ENCODE assay signal across 22 cellular contexts in the genomic region with DNA sequence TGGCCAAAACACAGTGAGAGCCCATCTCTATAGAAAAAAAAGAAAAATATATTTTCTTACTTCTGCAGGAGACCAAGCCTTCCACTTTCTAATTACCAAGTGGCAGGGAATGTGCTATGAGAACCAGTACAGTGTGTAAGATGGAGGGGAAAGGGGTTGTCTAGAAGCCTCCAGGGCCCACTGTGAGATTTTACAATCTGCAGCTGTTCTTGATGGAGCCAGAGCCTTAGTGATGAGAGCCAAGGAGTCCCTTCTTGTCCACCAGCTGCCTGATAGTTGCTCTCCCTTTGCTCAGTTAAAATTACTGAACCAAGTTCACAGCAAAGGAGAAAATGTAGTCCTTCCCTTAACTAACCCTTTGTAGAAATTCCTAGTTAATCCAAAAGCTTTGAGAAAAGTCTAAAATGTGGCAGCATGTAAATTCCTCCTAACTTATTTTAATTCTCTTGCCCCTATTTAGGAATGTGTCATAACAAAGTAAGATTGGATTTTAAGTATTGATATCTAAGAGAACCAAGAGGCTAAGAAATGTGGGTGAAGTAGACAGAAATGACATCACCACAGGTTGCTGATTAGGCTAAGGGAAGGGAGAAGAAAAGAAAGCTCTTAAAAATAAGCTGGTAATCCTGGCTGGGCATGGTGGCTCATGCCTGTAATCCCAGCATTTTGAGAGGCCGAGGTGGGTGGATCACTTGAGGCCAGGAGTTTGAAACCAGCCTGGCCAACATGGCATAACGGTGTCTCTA. TPM values are rescaled to one million over a fixed set of nuclear protein-coding genes. Genes with fewer than 3 reads are reported as not detected.
A peak's percentile ranks its signal among the peaks of the same experiment; 100 is the strongest.
DNase-seq lines count a peak whose midpoint lies in the region; ATAC-seq and TF ChIP-seq lines count a peak whose summit lies in the region.
"Had no signal": no experiment of that assay in that cellular context is flagged by ENCODE, and none has a peak within 500 bp of the region (broad histone marks: within the 10 kb centered on the region; RNA-seq: fewer than 3 reads in every experiment).

No MANE protein-coding gene starts in this region.

- no peaks in the 10 kb centered on the region for H3K9me3 Mint-ChIP-seq in activated CD4-positive, alpha-beta T cell treated with anti-CD3 and anti-CD28 coated beads, Interleukin-2, amount 10 ng/mL, durations not matched to agents 24 days and 14 days
- no peaks in the 10 kb centered on the region for H3K9me3 Mint-ChIP-seq in GM23338
- H3K9me3 Mint-ChIP-seq in activated naive CD8-positive, alpha-beta T cell treated with anti-CD3 and anti-CD28 coated beads, Interleukin-2, amount 10 ng/mL, durations not matched to agents 7 days and 5 days, result no peaks in the 10 kb centered on the region
- H3K9me3 Mint-ChIP-seq in naive thymus-derived CD8-positive, alpha-beta T cell, result no peaks in the 10 kb centered on the region
- H3K9me3 Mint-ChIP-seq: central memory CD8-positive, alpha-beta T cell; neural crest cell had no signal

- no peak for ATAC-seq in GM23338
- no peak for ATAC-seq in activated naive CD8-positive, alpha-beta T cell treated with anti-CD3 and anti-CD28 coated beads, Interleukin-2, amount 10 ng/mL, durations not matched to agents 7 days and 5 days (ENCODE audit: low read depth)
- ATAC-seq in naive thymus-derived CD8-positive, alpha-beta T cell, result no peak
- no peak for ATAC-seq in HG02678 (IDR thresholded peaks at IDR 0.05; ENCODE audit: unreplicated experiment)
- ATAC-seq: A549 had no signal

- POLR2A ChIA-PET in activated naive CD8-positive, alpha-beta T cell treated with anti-CD3 and anti-CD28 coated beads, Interleukin-2, amount 10 ng/mL, durations not matched to agents 7 days and 5 days (lab: Charles Lee), result interaction anchor here (1.0 to 1.3 kb wide), 3 partner anchors 19 to 96 kb away, joined by 3 to 4 read pairs (median 3); a partner anchor contains a TSS
- POLR2A ChIA-PET in naive thymus-derived CD8-positive, alpha-beta T cell (lab: Charles Lee), result interaction anchor here (1.0 to 1.3 kb wide), 2 partner anchors 9 to 41 kb away, joined by 3 to 4 read pairs; no protein-coding TSS in a partner anchor

- no peaks in the 10 kb centered on the region for H3K27me3 ChIP-seq in GM23338 (ENCODE audit: insufficient read depth)
- no peaks in the 10 kb centered on the region for H3K27me3 ChIP-seq in esophagus muscularis mucosa
- H3K27me3 ChIP-seq: SJSA1 had no signal

- no peaks in the 10 kb centered on the region for H3K9me3 ChIP-seq in esophagus muscularis mucosa
- H3K9me3 ChIP-seq: A549, prostate gland, SJSA1, thoracic aorta had no signal

- TF ChIP-seq POLR2A in esophagus muscularis mucosa (IDR thresholded peaks at IDR 0.05; ENCODE audit: low read depth), result no peak

- peaks cover 27% of the 10 kb centered on the region for H3K4me1 Mint-ChIP-seq in activated CD4-positive, alpha-beta T cell treated with anti-CD3 and anti-CD28 coated beads, Interleukin-2, amount 10 ng/mL, durations not matched to agents 24 days and 14 days
- H3K4me1 Mint-ChIP-seq in GM23338, result peaks cover 27% of the 10 kb centered on the region; the same call in 2 of the 3 replicates
- peaks cover 37% of the 10 kb centered on the region for H3K4me1 Mint-ChIP-seq in activated naive CD8-positive, alpha-beta T cell treated with anti-CD3 and anti-CD28 coated beads, Interleukin-2, amount 10 ng/mL, durations not matched to agents 7 days and 5 days
- peaks cover 7 to 33% (median 25%) of the 10 kb centered on the region in 4 donors for H3K4me1 Mint-ChIP-seq in naive thymus-derived CD8-positive, alpha-beta T cell
- H3K4me1 Mint-ChIP-seq: neural crest cell had no signal

- H3K36me3 Mint-ChIP-seq in activated CD4-positive, alpha-beta T cell treated with anti-CD3 and anti-CD28 coated beads, Interleukin-2, amount 10 ng/mL, durations not matched to agents 24 days and 14 days (ENCODE audit: low read depth), result peaks cover 42% of the 10 kb centered on the region
- H3K36me3 Mint-ChIP-seq in GM23338 (ENCODE audit: low read depth), result peaks cover 36% of the 10 kb centered on the region
- H3K36me3 Mint-ChIP-seq in activated naive CD8-positive, alpha-beta T cell treated with anti-CD3 and anti-CD28 coated beads, Interleukin-2, amount 10 ng/mL, durations not matched to agents 7 days and 5 days, result peaks cover 27% of the 10 kb centered on the region
- H3K36me3 Mint-ChIP-seq in naive thymus-derived CD8-positive, alpha-beta T cell, result peaks cover 0 to 35% (median 12%) of the 10 kb centered on the region in 3 donors

- no peaks in the 10 kb centered on the region for H3K9me2 ChIP-seq in GM23338 (ENCODE audit: insufficient read depth)

- TF ChIP-seq CTCF in GM23338 (conservative IDR thresholded peaks at IDR 0.05; ENCODE audit: low read depth in 2 of 2) (no peak), esophagus muscularis mucosa (IDR thresholded peaks at IDR 0.05) (no peak)

- H3K79me2 ChIP-seq in GM23338 (replicated peaks; ENCODE audit: insufficient read depth), result no peaks in the 10 kb centered on the region; the same call in 1 of the 2 replicates

- H3K4me1 ChIP-seq in GM23338 (ENCODE audit: insufficient read depth) (peaks cover 10% of the 10 kb centered on the region; the same call in 1 of the 2 replicates), esophagus muscularis mucosa (peaks cover 0 to 17% (median 8%) of the 10 kb centered on the region in 4 donors)

- H3K4me2 ChIP-seq in GM23338, result no peak overlapping the region
- H3K4me2 ChIP-seq: A549 had no signal

- peak overlapping the region; percentile 48 for H3K27ac Mint-ChIP-seq in activated CD4-positive, alpha-beta T cell treated with anti-CD3 and anti-CD28 coated beads, Interleukin-2, amount 10 ng/mL, durations not matched to agents 24 days and 14 days
- H3K27ac Mint-ChIP-seq in GM23338, result no peak overlapping the region
- peak overlapping the region; percentile 70 for H3K27ac Mint-ChIP-seq in activated naive CD8-positive, alpha-beta T cell treated with anti-CD3 and anti-CD28 coated beads, Interleukin-2, amount 10 ng/mL, durations not matched to agents 7 days and 5 days
- peak overlapping the region in 8 of 10 donors; percentile 2 to 77 (median 44) for H3K27ac Mint-ChIP-seq in naive thymus-derived CD8-positive, alpha-beta T cell

- no peak overlapping the region for H2AFZ ChIP-seq in GM23338

- H3F3A ChIP-seq in GM23338 (replicated peaks; ENCODE audit: low read depth), result no peaks in the 10 kb centered on the region

- peaks cover 8% of the 10 kb centered on the region; the same call in 1 of the 2 replicates for H4K20me1 ChIP-seq in GM23338 (replicated peaks; ENCODE audit: insufficient read depth)

- intact Hi-C loops in activated CD4-positive, alpha-beta T cell treated with anti-CD3 and anti-CD28 coated beads, Interleukin-2, amount 10 ng/mL, durations not matched to agents 24 days and 14 days (cut with micrococcal nuclease), result no loop called here
- intact Hi-C loops in esophagus muscularis mucosa (cut with DNase I), result no loop called here

- no peak overlapping the region for H3K4me3 ChIP-seq in GM23338
- H3K4me3 ChIP-seq in esophagus muscularis mucosa, result no peak overlapping the region
- H3K4me3 ChIP-seq: A549, lung, prostate gland, SJSA1, thoracic aorta had no signal

- DNase-seq in activated CD4-positive, alpha-beta T cell treated with anti-CD3 and anti-CD28 coated beads, Interleukin-2, amount 10 ng/mL, durations not matched to agents 24 days and 14 days, result no peak
- DNase-seq in activated CD4-positive, alpha-beta T cell treated with anti-CD3 and anti-CD28 coated beads, Interleukin-2, amount 50 U/mL, for 4 hours, result no peak
- DNase-seq in GM23338 (ENCODE audit: low spot score) (no peak), esophagus muscularis mucosa (ENCODE audit: extremely low spot score) (no peak), T-helper 9 cell (no peak)
- no peak for DNase-seq in activated naive CD8-positive, alpha-beta T cell treated with anti-CD3 and anti-CD28 coated beads, Interleukin-2, amount 10 ng/mL, durations not matched to agents 7 days and 5 days
- no peak for DNase-seq in naive thymus-derived CD8-positive, alpha-beta T cell
- DNase-seq: activated CD4-positive, alpha-beta T cell treated with anti-CD3 and anti-CD28 coated beads, Interleukin-2, amount 50 U/mL, for 1 hour; anterior cingulate cortex; C1 segment of cervical spinal cord; DMS53; effector CD8-positive, alpha-beta T cell; NCI-H1436; stimulated activated CD4-positive, alpha-beta T cell treated with anti-CD3 and anti-CD28 coated beads, Interleukin-12 subunit alpha, Interleukin-12 subunit beta, amount 100 ng/mL, for 4 hours had no signal

- no peaks in the 10 kb centered on the region for H3K27me3 Mint-ChIP-seq in activated CD4-positive, alpha-beta T cell treated with anti-CD3 and anti-CD28 coated beads, Interleukin-2, amount 10 ng/mL, durations not matched to agents 24 days and 14 days
- peaks cover 4% of the 10 kb centered on the region for H3K27me3 Mint-ChIP-seq in GM23338 (ENCODE audit: insufficient read depth, low read depth, poor library complexity)
- H3K27me3 Mint-ChIP-seq in activated naive CD8-positive, alpha-beta T cell treated with anti-CD3 and anti-CD28 coated beads, Interleukin-2, amount 10 ng/mL, durations not matched to agents 7 days and 5 days, result no peaks in the 10 kb centered on the region
- no peaks in the 10 kb centered on the region for H3K27me3 Mint-ChIP-seq in naive thymus-derived CD8-positive, alpha-beta T cell
- H3K27me3 Mint-ChIP-seq: central memory CD8-positive, alpha-beta T cell had no signal

- 100% methylated on average over 2 of the region's 2 CpGs for WGBS in esophagus muscularis mucosa

- H3K4me3 Mint-ChIP-seq in activated CD4-positive, alpha-beta T cell treated with anti-CD3 and anti-CD28 coated beads, Interleukin-2, amount 10 ng/mL, durations not matched to agents 24 days and 14 days, result no peak overlapping the region
- H3K4me3 Mint-ChIP-seq in GM23338, result no peak overlapping the region
- no peak overlapping the region for H3K4me3 Mint-ChIP-seq in activated naive CD8-positive, alpha-beta T cell treated with anti-CD3 and anti-CD28 coated beads, Interleukin-2, amount 10 ng/mL, durations not matched to agents 7 days and 5 days
- no peak overlapping the region for H3K4me3 Mint-ChIP-seq in naive thymus-derived CD8-positive, alpha-beta T cell
- H3K4me3 Mint-ChIP-seq: central memory CD8-positive, alpha-beta T cell; neural crest cell had no signal

- no peak for TF ChIP-seq EP300 in esophagus muscularis mucosa (IDR thresholded peaks at IDR 0.05)

- no peaks in the 10 kb centered on the region; the same call in 1 of the 2 replicates for H3K36me3 ChIP-seq in GM23338 (ENCODE audit: insufficient read depth)
- peaks cover 21 to 98% (median 62%) of the 10 kb centered on the region in 4 donors for H3K36me3 ChIP-seq in esophagus muscularis mucosa
- H3K36me3 ChIP-seq: prostate gland had no signal

- H3K27ac ChIP-seq in GM23338 (ENCODE audit: low read depth) (0 out of 2 replicates have a peak overlapping the region, but pooled peaks have one; percentile 28), esophagus muscularis mucosa (replicated peaks in 1 of 4) (peak overlapping the region in 1 of 4 donors; percentile 4)
- H3K27ac ChIP-seq: A549, prostate gland, SJSA1, thoracic aorta had no signal

RNA-seq across cellular contexts. Expression of a gene that starts 19.3 kb away (rescaled TPM):
- total RNA-seq in activated CD4-positive, alpha-beta T cell treated with anti-CD3 and anti-CD28 coated beads, Interleukin-2, amount 10 ng/mL, durations not matched to agents 24 days and 14 days, result 67.4 and 74.3 TPM in 2 replicates
- total RNA-seq in GM23338 (2014; rRNA removed; shearing (Covaris generic)), result 104 and 144 TPM in 2 replicates
- 368 and 406 TPM in 2 replicates for polyA plus RNA-seq in GM23338 (2016; fragmentation: Nextera tagmentation; extraction: Ambion mirVana)
- total RNA-seq in activated naive CD8-positive, alpha-beta T cell treated with anti-CD3 and anti-CD28 coated beads, Interleukin-2, amount 10 ng/mL, durations not matched to agents 7 days and 5 days, result 10 to 100 TPM; 51.2 to 57.0 TPM
- total RNA-seq in naive thymus-derived CD8-positive, alpha-beta T cell, result 10 to 100 TPM; 46.3 to 47.5 TPM
- 100 to 1,000 TPM in 1 of 3 donors, 10 to 100 TPM in 2; 84.4 to 133 (median 97.8) TPM for polyA plus RNA-seq in naive thymus-derived CD8-positive, alpha-beta T cell
- total RNA-seq in esophagus muscularis mucosa, result 10 to 100 TPM; 39.0 to 61.9 (median 55.0) TPM

RNA-seq across cellular contexts. Expression of a gene that starts 41.6 kb away (rescaled TPM):
- total RNA-seq in activated CD4-positive, alpha-beta T cell treated with anti-CD3 and anti-CD28 coated beads, Interleukin-2, amount 10 ng/mL, durations not matched to agents 24 days and 14 days, result 74.4 and 75.3 TPM in 2 replicates
- 30.3 and 32.5 TPM in 2 replicates for total RNA-seq in GM23338 (2014; rRNA removed; shearing (Covaris generic))
- polyA plus RNA-seq in GM23338 (2016; fragmentation: Nextera tagmentation; extraction: Ambion mirVana), result 109 and 111 TPM in 2 replicates
- total RNA-seq in activated naive CD8-positive, alpha-beta T cell treated with anti-CD3 and anti-CD28 coated beads, Interleukin-2, amount 10 ng/mL, durations not matched to agents 7 days and 5 days, result 10 to 100 TPM; 59.0 to 65.8 TPM
- total RNA-seq in naive thymus-derived CD8-positive, alpha-beta T cell, result 10 to 100 TPM; 33.1 to 35.4 TPM
- 10 to 100 TPM; 35.5 to 59.2 (median 39.3) TPM for polyA plus RNA-seq in naive thymus-derived CD8-positive, alpha-beta T cell
- 10 to 100 TPM; 53.0 to 73.6 (median 62.2) TPM for total RNA-seq in esophagus muscularis mucosa
